In genomic region chr19:1882089-1882785, GRCh38 we compare ENCODE assay signal across 9 cellular contexts. TPM values are rescaled to one million over a fixed set of nuclear protein-coding genes. Genes with fewer than 3 reads are reported as not detected.
A peak's percentile ranks its signal among the peaks of the same experiment; 100 is the strongest.
DNase-seq lines count a peak whose midpoint lies in the region; ATAC-seq and TF ChIP-seq lines count a peak whose summit lies in the region.
"Had no signal": no experiment of that assay in that cellular context is flagged by ENCODE, and none has a peak within 500 bp of the region (broad histone marks: within the 10 kb centered on the region; RNA-seq: fewer than 3 reads in every experiment).

No MANE protein-coding gene starts in this region.

- no peaks in the 10 kb centered on the region for H3K9me3 Mint-ChIP-seq in T-helper 2 cell treated with Interferon-gamma antibody and Interleukin-4, amounts not matched to agents 5 μg/mL and 100 μg/mL, for 36 hours

- H3K4me1 Mint-ChIP-seq in T-helper 2 cell treated with Interferon-gamma antibody and Interleukin-4, amounts not matched to agents 5 μg/mL and 100 μg/mL, for 36 hours (ENCODE audit: low read depth) = peaks cover 26% of the 10 kb centered on the region

- peak overlapping the region; percentile 98 for H3K27ac Mint-ChIP-seq in T-helper 2 cell treated with Interferon-gamma antibody and Interleukin-4, amounts not matched to agents 5 μg/mL and 100 μg/mL, for 36 hours

- WGBS in thymus = 79% methylated on average over 31 of the region's 31 CpGs

- H3K4me1 ChIP-seq in muscle layer of duodenum (ENCODE audit: control insufficient read depth in 1 of 2, insufficient read depth in 2 of 2, low read length in 2 of 2) = peaks cover 10 to 38% of the 10 kb centered on the region in 2 donors
- peaks cover 21% of the 10 kb centered on the region for H3K4me1 ChIP-seq in thymus (ENCODE audit: control insufficient read depth, insufficient read depth, low read length)

- H3K36me3 ChIP-seq in muscle layer of duodenum (ENCODE audit: control insufficient read depth in 1 of 2, insufficient read depth in 2 of 2, low read length in 2 of 2) (peaks cover 0 to 7% of the 10 kb centered on the region in 2 donors), thymus (ENCODE audit: control insufficient read depth, insufficient read depth) (peaks cover 13% of the 10 kb centered on the region)

- no peak for TF ChIP-seq POLR2A in GM18505 (IDR thresholded peaks at IDR 0.05; ENCODE audit: borderline replicate concordance, extremely low read depth, insufficient read depth, insufficient read length)

- no peaks in the 10 kb centered on the region for H3K27me3 Mint-ChIP-seq in T-helper 2 cell treated with Interferon-gamma antibody and Interleukin-4, amounts not matched to agents 5 μg/mL and 100 μg/mL, for 36 hours (ENCODE audit: low read depth)

- ATAC-seq in GM18505 (IDR thresholded peaks at IDR 0.05; ENCODE audit: unreplicated experiment) (no peak), HG03095 (IDR thresholded peaks at IDR 0.05; ENCODE audit: unreplicated experiment) (no peak)

- no peaks in the 10 kb centered on the region for H3K27me3 ChIP-seq in muscle layer of duodenum (ENCODE audit: low read depth, low read length)
- H3K27me3 ChIP-seq in thymus (ENCODE audit: control insufficient read depth, insufficient read depth) = no peaks in the 10 kb centered on the region

- peak; percentile 75 for DNase-seq in T-helper 2 cell treated with Interferon-gamma antibody and Interleukin-4, amounts not matched to agents 5 μg/mL and 100 μg/mL, for 36 hours (ENCODE audit: low spot score)
- DNase-seq in NOMO-1 treated with dmso at 0.1 percent for 144 hours (lab: John Stamatoyannopoulos, UW; ENCODE audit: unreplicated experiment) = no peak
- DNase-seq in HuH-7 (ENCODE audit: low spot score) = no peak

- peak overlapping the region; percentile 98 for H3K4me3 Mint-ChIP-seq in T-helper 2 cell treated with Interferon-gamma antibody and Interleukin-4, amounts not matched to agents 5 μg/mL and 100 μg/mL, for 36 hours

- H3K27ac ChIP-seq in angular gyrus (ENCODE audit: low read depth, low read length) (peak overlapping the region; percentile 93), muscle layer of duodenum (ENCODE audit: low read length) (peak overlapping the region; percentile 28), thymus (ENCODE audit: low read depth) (peak overlapping the region; percentile 89)
- H3K27ac ChIP-seq: KMS-11 had no signal

- peaks cover 26% of the 10 kb centered on the region for H3K36me3 Mint-ChIP-seq in T-helper 2 cell treated with Interferon-gamma antibody and Interleukin-4, amounts not matched to agents 5 μg/mL and 100 μg/mL, for 36 hours (ENCODE audit: low read depth)

- no peaks in the 10 kb centered on the region for H3K9me3 ChIP-seq in muscle layer of duodenum (ENCODE audit: control insufficient read depth in 1 of 2, low read length in 2 of 2)
- no peaks in the 10 kb centered on the region for H3K9me3 ChIP-seq in thymus (ENCODE audit: control insufficient read depth)

- H3K4me3 ChIP-seq in muscle layer of duodenum (ENCODE audit: low read depth in 1 of 2, low read length in 2 of 2) (no peak overlapping the region), thymus (ENCODE audit: low read length) (peak overlapping the region; percentile 37)

RNA-seq across cellular contexts. Expression of gene ABHD17A, which starts 3.1 kb away (rescaled TPM):
- polyA plus RNA-seq in thymus = 90.4 TPM

RNA-seq across cellular contexts. Expression of gene KLF16, which starts 18.9 kb away (rescaled TPM):
- polyA plus RNA-seq in thymus = 8.4 TPM

RNA-seq across cellular contexts. Expression of gene ADAT3, which starts 23.0 kb away (rescaled TPM):
- polyA plus RNA-seq in thymus = 4.5 TPM

RNA-seq across cellular contexts. Expression of gene SCAMP4, which starts 23.0 kb away (rescaled TPM):
- polyA plus RNA-seq in thymus = 21.9 TPM

RNA-seq across cellular contexts. Expression of gene REXO1, which starts 34.0 kb away (rescaled TPM):
- 28.7 TPM for polyA plus RNA-seq in thymus

Comparison
In these comparisons a context has a peak if more than half of its experiments do, and no peak if none do; other contexts are left out.
1. H3K27ac ChIP-seq: peak in every context shown above with its lines; median percentile 93 in angular gyrus; 89 in thymus; 28 in muscle layer of duodenum.